20 cellular contexts compared by ENCODE assay signal in genomic region chr17:77990301-77990700, GRCh38.
"Had no signal": no experiment of that assay in that cellular context is flagged by ENCODE, and none has a peak within 500 bp of the region (broad histone marks: within the 10 kb centered on the region; RNA-seq: fewer than 3 reads in every experiment).

No MANE protein-coding gene starts in this region.

- H3K4me3 ChIP-seq: coronary artery, heart left ventricle, spleen, stomach, thoracic aorta, transverse colon had no signal

- H3K27me3 ChIP-seq: heart left ventricle, spleen, stomach, transverse colon had no signal

- H3K36me3 ChIP-seq: heart left ventricle, spleen, stomach, thoracic aorta, transverse colon had no signal

- H3K9me3 ChIP-seq: heart left ventricle, spleen, stomach, thoracic aorta, transverse colon had no signal

- DNase-seq: effector CD4-positive, alpha-beta T cell; heart left ventricle; hypothalamus; mammary epithelial cell; natural killer cell; posterior cingulate gyrus; spleen; stimulated activated CD4-positive, alpha-beta T cell treated with anti-CD3 and anti-CD28 coated beads, Interleukin-15, amount 100 ng/mL, for 24 hours; stimulated activated CD4-positive, alpha-beta T cell treated with anti-CD3 and anti-CD28 coated beads, Interleukin-1b, Interleukin-23, amount 100 ng/mL, for 48 hours; stimulated activated CD4-positive, alpha-beta T cell treated with anti-CD3 and anti-CD28 coated beads, Interleukin-4, amount 100 ng/mL, for 24 hours; stimulated activated naive CD4-positive, alpha-beta T cell; stomach; substantia nigra; transverse colon had no signal

- H3K4me3 Mint-ChIP-seq: natural killer cell, neural crest cell had no signal

- H3K36me3 Mint-ChIP-seq: natural killer cell had no signal

- H3K9me3 Mint-ChIP-seq: natural killer cell had no signal

- ATAC-seq: esophagus mucosa, heart left ventricle, left lobe of liver, natural killer cell, sciatic nerve had no signal

- H3K27ac Mint-ChIP-seq: natural killer cell had no signal

- H3K27ac ChIP-seq: coronary artery, heart left ventricle, spleen, stomach, thoracic aorta, transverse colon had no signal
